23 cellular contexts compared by ENCODE assay signal in the genomic region with DNA sequence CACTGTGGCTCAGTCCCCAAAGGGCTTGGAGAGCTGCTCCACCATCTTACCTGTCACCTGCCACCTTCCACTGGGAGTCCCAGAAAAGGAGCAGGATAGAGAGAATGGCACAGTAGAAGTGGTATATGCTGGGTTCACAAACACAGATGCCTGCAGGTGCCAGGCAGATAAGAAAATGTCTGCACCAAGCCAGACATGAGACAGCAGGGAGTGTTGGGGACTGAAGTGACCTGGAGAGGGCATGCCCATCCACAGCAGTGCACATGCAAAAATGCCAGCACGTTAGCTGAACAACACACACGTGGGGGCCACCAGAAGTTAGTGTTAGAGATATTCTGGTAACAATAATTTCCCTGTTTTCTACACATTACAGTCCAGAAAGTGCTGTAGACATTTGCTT. TPM values are rescaled to one million over a fixed set of nuclear protein-coding genes. Genes with fewer than 3 reads are reported as not detected.
"Had no signal": no experiment of that assay in that cellular context is flagged by ENCODE, and none has a peak within 500 bp of the region (broad histone marks: within the 10 kb centered on the region; RNA-seq: fewer than 3 reads in every experiment).

No MANE protein-coding gene starts in this region.

- H3K36me3 ChIP-seq: lower lobe of right lung, suprapubic skin, transverse colon, upper lobe of right lung, uterus had no signal

- H3K4me3 Mint-ChIP-seq: natural killer cell; stimulated activated naive CD8-positive, alpha-beta T cell treated with anti-CD3 and anti-CD28 coated beads, Interleukin-15, amount 100 ng/mL, for 72 hours had no signal

- H3K9me3 ChIP-seq: esophagus muscularis mucosa, left lung, lower lobe of right lung, spleen, suprapubic skin, transverse colon, upper lobe of right lung, uterus had no signal

- H3K27ac Mint-ChIP-seq: natural killer cell, progenitor cell of endocrine pancreas had no signal

- DNase-seq: dermis blood vessel endothelial cell; effector memory CD4-positive, alpha-beta T cell; foreskin keratinocyte; kidney; left lung; lower lobe of right lung; natural killer cell; right cardiac atrium; spleen; stimulated activated CD4-positive, alpha-beta T cell treated with anti-CD3 and anti-CD28 coated beads, Interleukin-2, amount 100 ng/mL, for 48 hours; stimulated activated naive CD4-positive, alpha-beta T cell; stimulated activated naive CD8-positive, alpha-beta T cell treated with anti-CD3 and anti-CD28 coated beads, Interleukin-15, amount 100 ng/mL, for 72 hours; transverse colon; upper lobe of right lung; uterus had no signal

- H3K27ac ChIP-seq: coronary artery, esophagus muscularis mucosa, foreskin keratinocyte, hepatocyte, left lung, lower lobe of right lung, parathyroid adenoma, skin epidermis, spleen, suprapubic skin, transverse colon, upper lobe of right lung, uterus had no signal

- H3K4me3 ChIP-seq: coronary artery, esophagus muscularis mucosa, hepatocyte, left lung, lower lobe of right lung, skin epidermis, spleen, suprapubic skin, transverse colon, upper lobe of right lung, uterus had no signal

- ATAC-seq: foreskin keratinocyte; left lung; lower lobe of right lung; natural killer cell; stimulated activated naive CD8-positive, alpha-beta T cell treated with anti-CD3 and anti-CD28 coated beads, Interleukin-15, amount 100 ng/mL, for 72 hours; upper lobe of right lung had no signal

- H3K79me2 ChIP-seq: hepatocyte, parathyroid adenoma had no signal

- H3K4me2 ChIP-seq: hepatocyte had no signal

- H3K27me3 ChIP-seq: esophagus muscularis mucosa, foreskin keratinocyte, hepatocyte, left lung, spleen, suprapubic skin, transverse colon, upper lobe of right lung, uterus had no signal

- H3K9ac ChIP-seq: parathyroid adenoma had no signal

- H3K4me1 ChIP-seq: foreskin keratinocyte, left lung, lower lobe of right lung, parathyroid adenoma, spleen, suprapubic skin, transverse colon, upper lobe of right lung, uterus had no signal

- H3K9me3 Mint-ChIP-seq: natural killer cell; stimulated activated naive CD8-positive, alpha-beta T cell treated with anti-CD3 and anti-CD28 coated beads, Interleukin-15, amount 100 ng/mL, for 72 hours had no signal

- H3K27me3 Mint-ChIP-seq: progenitor cell of endocrine pancreas; stimulated activated naive CD8-positive, alpha-beta T cell treated with anti-CD3 and anti-CD28 coated beads, Interleukin-15, amount 100 ng/mL, for 72 hours had no signal

- H3K4me1 Mint-ChIP-seq: natural killer cell had no signal

- H3K36me3 Mint-ChIP-seq: natural killer cell had no signal

- H2AFZ ChIP-seq: hepatocyte, parathyroid adenoma had no signal

RNA-seq across cellular contexts. Expression of gene THBS4, which starts 42.2 kb away (rescaled TPM):
- total RNA-seq: endothelial cell of umbilical vein had no signal
